In genomic region chr11:116134450-116134849, GRCh38 we compare ENCODE assay signal across 34 cellular contexts.
"Had no signal": no experiment of that assay in that cellular context is flagged by ENCODE, and none has a peak within 500 bp of the region (broad histone marks: within the 10 kb centered on the region; RNA-seq: fewer than 3 reads in every experiment).

No MANE protein-coding gene starts in this region.

- H3K9me3 ChIP-seq: MG63 had no signal

- H3K27me3 ChIP-seq: MG63 had no signal

- H3K4me3 ChIP-seq: MG63 had no signal

- DNase-seq: Karpas-422, Kasumi-1, MG63, MM.1S, MV-4-11, NCI-H1048, NCI-H1092, NCI-H1092 treated with DMSO at 0.1 percent for 48 hours, NCI-H1105, NCI-H1105 treated with DMSO at 0.1 percent for 48 hours, NCI-H1417, NCI-H1417 treated with DMSO at 0.1 percent for 48 hours, NCI-H1436, NCI-H1436 treated with DMSO at 0.1 percent for 48 hours, NCI-H146, NCI-H1694, NCI-H1694 treated with DMSO at 0.1 percent for 48 hours, NCI-H187, NCI-H187 treated with DMSO at 0.1 percent for 48 hours, NCI-H1930, NCI-H2029, NCI-H2029 treated with DMSO at 0.1 percent for 48 hours, NCI-H2081, NCI-H2081 treated with DMSO at 0.1 percent for 48 hours, NCI-H2107, NCI-H2171, NCI-H2171 treated with DMSO at 0.1 percent for 48 hours, NCI-H2227 treated with DMSO at 0.1 percent for 48 hours, NCI-H226, NCI-H345, NCI-H446, NCI-H446 treated with DMSO at 0.1 percent for 48 hours, NCI-H510A had no signal

- H3K27ac ChIP-seq: KMS-11 had no signal

- H3K4me2 ChIP-seq: KMS-11 had no signal

- H3K36me3 ChIP-seq: MG63 had no signal

- H3K9ac ChIP-seq: KMS-11 had no signal
